Comparison of ENCODE assay signal across 26 cellular contexts in genomic region chr12:89838846-89839245, GRCh38.
"Had no signal": no experiment of that assay in that cellular context is flagged by ENCODE, and none has a peak within 500 bp of the region (broad histone marks: within the 10 kb centered on the region; RNA-seq: fewer than 3 reads in every experiment).

No MANE protein-coding gene starts in this region.

- H3K36me3 Mint-ChIP-seq: mesothelial cell of epicardium; naive thymus-derived CD8-positive, alpha-beta T cell; stimulated activated naive B cell treated with anti-CD40 and anti-IgM and Interleukin-4, amounts not matched to agents 10 μg/mL and 1 μg/mL and 100 μg/mL, for 72 hours had no signal

- H3K27ac Mint-ChIP-seq: dendritic cell treated with granulocyte-macrophage colony-stimulating factor and Interleukin-4, amounts not matched to agents 40 ng/mL and 50 ng/mL, for 4 days; endodermal cell; mesothelial cell of epicardium; stimulated activated naive CD8-positive, alpha-beta T cell treated with anti-CD3 and anti-CD28 coated beads, Interleukin-15, Interleukin-2, amounts not matched to agents 100 ng/mL and 50 ng/mL, for 24 hours had no signal

- H3K27me3 Mint-ChIP-seq: dendritic cell treated with granulocyte-macrophage colony-stimulating factor and Interleukin-4, amounts not matched to agents 40 ng/mL and 50 ng/mL, for 4 days; naive thymus-derived CD8-positive, alpha-beta T cell; stimulated activated naive B cell treated with anti-CD40 and anti-IgM and Interleukin-4, amounts not matched to agents 10 μg/mL and 1 μg/mL and 100 μg/mL, for 72 hours; stimulated activated naive CD8-positive, alpha-beta T cell treated with anti-CD3 and anti-CD28 coated beads, Interleukin-15, Interleukin-2, amounts not matched to agents 100 ng/mL and 50 ng/mL, for 24 hours had no signal

- DNase-seq: colonic mucosa; effector CD8-positive, alpha-beta T cell; endodermal cell; foreskin keratinocyte; heart left ventricle; kidney; mesenchymal stem cell; mucosa of descending colon; naive thymus-derived CD8-positive, alpha-beta T cell; occipital lobe; ovary; posterior cingulate gyrus; psoas muscle; right cardiac atrium; sigmoid colon; spleen; stimulated activated CD4-positive, alpha-beta T cell treated with anti-CD3 and anti-CD28 coated beads, Interleukin-4, amount 100 ng/mL, for 4 hours; stimulated activated naive B cell treated with anti-CD40 and anti-IgM and Interleukin-4, amounts not matched to agents 10 μg/mL and 1 μg/mL and 100 μg/mL, for 72 hours; transverse colon; upper lobe of right lung; uterus had no signal

- ATAC-seq: foreskin keratinocyte; gastroesophageal sphincter; heart left ventricle; left lobe of liver; mucosa of descending colon; psoas muscle; right cardiac atrium; stimulated activated naive B cell treated with anti-CD40 and anti-IgM and Interleukin-4, amounts not matched to agents 10 μg/mL and 1 μg/mL and 100 μg/mL, for 72 hours; upper lobe of right lung had no signal

- H3K9me3 Mint-ChIP-seq: endodermal cell; mesothelial cell of epicardium; naive thymus-derived CD8-positive, alpha-beta T cell; stimulated activated naive B cell treated with anti-CD40 and anti-IgM and Interleukin-4, amounts not matched to agents 10 μg/mL and 1 μg/mL and 100 μg/mL, for 72 hours; stimulated activated naive CD8-positive, alpha-beta T cell treated with anti-CD3 and anti-CD28 coated beads, Interleukin-15, Interleukin-2, amounts not matched to agents 100 ng/mL and 50 ng/mL, for 24 hours had no signal

- H3K4me3 Mint-ChIP-seq: dendritic cell treated with granulocyte-macrophage colony-stimulating factor and Interleukin-4, amounts not matched to agents 40 ng/mL and 50 ng/mL, for 4 days; endodermal cell; mesothelial cell of epicardium; naive thymus-derived CD8-positive, alpha-beta T cell; stimulated activated naive B cell treated with anti-CD40 and anti-IgM and Interleukin-4, amounts not matched to agents 10 μg/mL and 1 μg/mL and 100 μg/mL, for 72 hours; stimulated activated naive CD8-positive, alpha-beta T cell treated with anti-CD3 and anti-CD28 coated beads, Interleukin-15, Interleukin-2, amounts not matched to agents 100 ng/mL and 50 ng/mL, for 24 hours had no signal
